In the genomic region with DNA sequence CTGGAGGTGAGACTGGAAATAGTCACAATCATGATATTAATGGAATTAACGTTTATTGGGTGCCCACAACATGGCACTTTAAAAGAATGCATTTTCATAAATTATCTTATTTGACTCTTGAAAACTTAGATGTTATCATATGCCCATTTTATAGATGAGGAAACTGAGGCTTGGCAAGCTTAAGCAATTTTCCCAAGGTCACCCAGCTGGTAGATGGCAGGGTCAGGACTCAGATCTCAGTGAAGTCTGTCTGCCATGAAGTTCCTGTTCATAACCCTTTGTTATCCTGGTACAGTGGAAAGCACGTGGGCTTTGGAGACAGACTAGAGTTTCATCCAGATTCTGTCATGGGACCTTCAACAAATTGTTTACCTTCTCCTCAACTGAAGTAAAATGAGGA, we compare ENCODE assay signal across 24 cellular contexts.
"Had no signal": no experiment of that assay in that cellular context is flagged by ENCODE, and none has a peak within 500 bp of the region (broad histone marks: within the 10 kb centered on the region; RNA-seq: fewer than 3 reads in every experiment).

No MANE protein-coding gene starts in this region.

- H3K4me1 Mint-ChIP-seq: activated naive CD4-positive, alpha-beta T cell treated with anti-CD3 and anti-CD28 coated beads, Interleukin-2, amount 50 U/mL, for 24 hours had no signal

- H3K9me3 Mint-ChIP-seq: activated naive CD4-positive, alpha-beta T cell treated with anti-CD3 and anti-CD28 coated beads, Interleukin-2, amount 50 U/mL, for 24 hours; activated T-cell treated with anti-CD3 and anti-CD28 coated beads, Interleukin-2, amount 50 U/mL, for 24 hours; activated T-helper 1 cell treated with anti-CD3 and anti-CD28 coated beads, Interleukin-12 subunit alpha, Interleukin-12 subunit beta, Interleukin-2, Interleukin-4 antibody, amounts not matched to agents 30 ng/mL and 10 ng/mL and 1 ng/mL, durations not matched to agents 14 hours and 24 hours and 36 hours; T-helper 1 cell treated with Interleukin-12 subunit alpha and Interleukin-12 subunit beta and Interleukin-4 antibody, amounts not matched to agents 30 μg/mL and 1 μg/mL, for 36 hours; WTC11 had no signal

- FAIRE-seq: bronchial epithelial cell had no signal

- H3K4me3 Mint-ChIP-seq: activated CD8-positive, alpha-beta T cell treated with anti-CD3 and anti-CD28 coated beads, Interleukin-2, amount 10 ng/mL, durations not matched to agents 7 days and 5 days; activated naive CD4-positive, alpha-beta T cell treated with anti-CD3 and anti-CD28 coated beads, Interleukin-2, amount 50 U/mL, for 24 hours; activated T-cell treated with anti-CD3 and anti-CD28 coated beads, Interleukin-2, amount 50 U/mL, for 24 hours; activated T-helper 1 cell treated with anti-CD3 and anti-CD28 coated beads, Interleukin-12 subunit alpha, Interleukin-12 subunit beta, Interleukin-2, Interleukin-4 antibody, amounts not matched to agents 30 ng/mL and 10 ng/mL and 1 ng/mL, durations not matched to agents 14 hours and 24 hours and 36 hours; T-helper 1 cell treated with Interleukin-12 subunit alpha and Interleukin-12 subunit beta and Interleukin-4 antibody, amounts not matched to agents 30 μg/mL and 1 μg/mL, for 36 hours; WTC11 had no signal

- H3K27ac Mint-ChIP-seq: activated CD8-positive, alpha-beta T cell treated with anti-CD3 and anti-CD28 coated beads, Interleukin-2, amount 10 ng/mL, durations not matched to agents 7 days and 5 days; activated naive CD4-positive, alpha-beta T cell treated with anti-CD3 and anti-CD28 coated beads, Interleukin-2, amount 50 U/mL, for 24 hours; activated T-cell treated with anti-CD3 and anti-CD28 coated beads, Interleukin-2, amount 50 U/mL, for 24 hours; activated T-helper 1 cell treated with anti-CD3 and anti-CD28 coated beads, Interleukin-12 subunit alpha, Interleukin-12 subunit beta, Interleukin-2, Interleukin-4 antibody, amounts not matched to agents 30 ng/mL and 10 ng/mL and 1 ng/mL, durations not matched to agents 14 hours and 24 hours and 36 hours; T-helper 1 cell treated with Interleukin-12 subunit alpha and Interleukin-12 subunit beta and Interleukin-4 antibody, amounts not matched to agents 30 μg/mL and 1 μg/mL, for 36 hours had no signal

- H3K27ac ChIP-seq: KMS-11, SK-N-MC had no signal

- H3K9ac ChIP-seq: KMS-11 had no signal

- ATAC-seq: activated CD8-positive, alpha-beta T cell treated with anti-CD3 and anti-CD28 coated beads, Interleukin-2, amount 10 ng/mL, durations not matched to agents 7 days and 5 days; WTC11 had no signal

- H3K36me3 Mint-ChIP-seq: activated naive CD4-positive, alpha-beta T cell treated with anti-CD3 and anti-CD28 coated beads, Interleukin-2, amount 50 U/mL, for 24 hours; WTC11 had no signal

- DNase-seq: activated CD4-positive, alpha-beta T cell treated with anti-CD3 and anti-CD28 coated beads for 48 hours; activated CD4-positive, alpha-beta T cell treated with anti-CD3 and anti-CD28 coated beads, Interleukin-2, amount 50 U/mL, for 4 hours; activated CD4-positive, CD25-positive, alpha-beta regulatory T cell treated with anti-CD3 and anti-CD28 coated beads, Interleukin-2, amount 50 U/mL, for 72 hours; activated CD8-positive, alpha-beta T cell treated with anti-CD3 and anti-CD28 coated beads, Interleukin-2, amount 10 ng/mL, durations not matched to agents 7 days and 5 days; activated effector memory CD4-positive, alpha-beta T cell treated with Interleukin-2 at 50 U/mL for 16 hours; activated naive CD4-positive, alpha-beta T cell; activated T-cell treated with anti-CD3 and anti-CD28 coated beads, Interleukin-2, amount 50 U/mL, for 24 hours; aorta; central memory CD4-positive, alpha-beta T cell; NCI-H1092; NCI-H1417; NCI-H1930; NCI-H345; NCI-H510A; NCI-H526 treated with DMSO at 0.1 percent for 48 hours; NCI-H82; SIG-M5 had no signal

- H3K4me3 ChIP-seq: SK-N-MC had no signal
